In genomic region chr4:180106997-180107396, GRCh38 we compare ENCODE assay signal across 20 cellular contexts.
DNase-seq lines count a peak whose midpoint lies in the region; ATAC-seq, FAIRE-seq and TF ChIP-seq lines count a peak whose summit lies in the region.
"Had no signal": no experiment of that assay in that cellular context is flagged by ENCODE, and none has a peak within 500 bp of the region (broad histone marks: within the 10 kb centered on the region; RNA-seq: fewer than 3 reads in every experiment).

No MANE protein-coding gene starts in this region.

- peak; percentile 67 for DNase-seq in ELR (ENCODE audit: low read depth)
- peak; percentile 13 for DNase-seq in HT1080 (ENCODE audit: low read depth)
- peak; percentile 12 for DNase-seq in PC-3
- DNase-seq in keratinocyte (ENCODE audit: low read depth, low spot score), result peak; percentile 45
- DNase-seq in activated T-cell treated with anti-CD3 and anti-CD28 coated beads for 4 hours, result no peak
- no peak for DNase-seq in small intestine
- no peak for DNase-seq in Karpas-422
- no peak for DNase-seq in psoas muscle
- DNase-seq: Caco-2; CD4-positive, CD25-positive, alpha-beta regulatory T cell; CD8-positive, alpha-beta T cell; DMS153; DND-41; GDM1; H7 had no signal

- no peaks in the 10 kb centered on the region for H4K20me1 ChIP-seq in PC-3 (ENCODE audit: low read length)
- H4K20me1 ChIP-seq in keratinocyte (ENCODE audit: control insufficient read depth, extremely low read depth, insufficient read depth, low read length), result no peaks in the 10 kb centered on the region
- H4K20me1 ChIP-seq in Karpas-422 (ENCODE audit: insufficient read depth, low read depth, low read length), result no peaks in the 10 kb centered on the region
- H4K20me1 ChIP-seq: BLaER1 had no signal

- H3K9me1 ChIP-seq in keratinocyte (ENCODE audit: control insufficient read depth, extremely low read depth, insufficient read depth, low read length), result no peaks in the 10 kb centered on the region

- H3K79me2 ChIP-seq in PC-3 (ENCODE audit: low read length) (no peaks in the 10 kb centered on the region), keratinocyte (ENCODE audit: control insufficient read depth, insufficient read depth, low read length) (no peaks in the 10 kb centered on the region), Karpas-422 (ENCODE audit: low read length) (no peaks in the 10 kb centered on the region)

- H3K27me3 ChIP-seq in PC-3 (ENCODE audit: low read length) (0 out of 2 replicates have a peak, but pooled peaks cover 3% of the 10 kb centered on the region), keratinocyte (ENCODE audit: control insufficient read depth, extremely low read depth, insufficient read depth, low read length) (no peaks in the 10 kb centered on the region), small intestine (ENCODE audit: control insufficient read depth in 2 of 2, insufficient read depth in 2 of 2, low read length in 2 of 2) (no peaks in the 10 kb centered on the region), Karpas-422 (ENCODE audit: low read length) (no peaks in the 10 kb centered on the region), psoas muscle (ENCODE audit: insufficient read depth in 3 of 3, low read length in 2 of 3) (no peaks in the 10 kb centered on the region)
- H3K27me3 ChIP-seq: BLaER1 had no signal

- H3K9me3 ChIP-seq in PC-3 (ENCODE audit: low read length) (no peaks in the 10 kb centered on the region), keratinocyte (ENCODE audit: control insufficient read depth, low read depth, low read length) (no peaks in the 10 kb centered on the region), small intestine (ENCODE audit: control insufficient read depth, low read depth) (no peaks in the 10 kb centered on the region), Karpas-422 (ENCODE audit: low read length) (no peaks in the 10 kb centered on the region), psoas muscle (no peaks in the 10 kb centered on the region)
- H3K9me3 ChIP-seq: BLaER1, Caco-2 had no signal

- H3K4me2 ChIP-seq in PC-3 (ENCODE audit: low read length) (no peak overlapping the region), keratinocyte (ENCODE audit: control insufficient read depth, extremely low read depth, insufficient read depth, low read depth, low read length) (no peak overlapping the region), Karpas-422 (ENCODE audit: low read depth, low read length, poor library complexity, severe bottlenecking) (no peak overlapping the region)
- H3K4me2 ChIP-seq: BLaER1 had no signal

- intact Hi-C loops in PC-3 (cut with micrococcal nuclease), result no loop called here
- intact Hi-C loops in psoas muscle (cut with DNase I), result no loop called here

- H3K9ac ChIP-seq in PC-3 (ENCODE audit: low read length), result no peak overlapping the region
- H3K9ac ChIP-seq in keratinocyte (ENCODE audit: control insufficient read depth, extremely low read depth, insufficient read depth, low read length), result no peak overlapping the region
- H3K9ac ChIP-seq in Karpas-422 (ENCODE audit: low read length), result no peak overlapping the region
- H3K9ac ChIP-seq: BLaER1 had no signal

- no peaks in the 10 kb centered on the region for H3K9me2 ChIP-seq in PC-3 (replicated peaks; ENCODE audit: low read length)
- H3K9me2 ChIP-seq in Karpas-422 (replicated peaks; ENCODE audit: insufficient read depth, low read length), result no peaks in the 10 kb centered on the region

- ATAC-seq in PC-3 (no peak), psoas muscle (no peak)
- ATAC-seq: CD8-positive, alpha-beta T cell; GM12878; HCT116 had no signal

- POLR2A ChIA-PET in PC-3 (lab: Charles Lee; ENCODE audit: unreplicated experiment), result no interaction called here

- 80 to 87% (median 86%) methylated on average over 6 of the region's 6 CpGs for WGBS in small intestine, 3 donors
- 78 to 82% (median 80%) methylated on average over 6 of the region's 6 CpGs for WGBS in psoas muscle, 3 donors

- H2AFZ ChIP-seq in PC-3 (ENCODE audit: low read length) (no peak overlapping the region), keratinocyte (ENCODE audit: control insufficient read depth, low read length) (no peak overlapping the region), Karpas-422 (ENCODE audit: low read length) (no peak overlapping the region)

- FAIRE-seq in keratinocyte (lab: Jason Lieb, UNC) (peak; percentile 46), small intestine (lab: Jason Lieb, UNC) (no peak)
- FAIRE-seq: GM12878, H1 had no signal

- H3K27ac ChIP-seq in PC-3 (ENCODE audit: low read length) (peak overlapping the region; percentile 45), keratinocyte (ENCODE audit: control insufficient read depth, insufficient read depth, low read length) (peak overlapping the region; percentile 28), small intestine (ENCODE audit: low read depth in 1 of 2, low read length in 1 of 2) (no peak overlapping the region), Karpas-422 (ENCODE audit: low read length) (no peak overlapping the region), psoas muscle (no peak overlapping the region)
- H3K27ac ChIP-seq: BLaER1, C4-2B had no signal

- H3K4me3 ChIP-seq in PC-3 (ENCODE audit: low read length), result no peak overlapping the region
- no peak overlapping the region for H3K4me3 ChIP-seq in keratinocyte (ENCODE audit: control insufficient read depth in 2 of 3, extremely low read depth in 1 of 3, insufficient read depth in 2 of 3, low read depth in 1 of 3, low read length in 3 of 3)
- no peak overlapping the region for H3K4me3 ChIP-seq in small intestine (ENCODE audit: low read depth in 1 of 2, low read length in 2 of 2)
- H3K4me3 ChIP-seq in Karpas-422 (ENCODE audit: low read length), result no peak overlapping the region
- H3K4me3 ChIP-seq in psoas muscle, result no peak overlapping the region
- H3K4me3 ChIP-seq: BLaER1, GM12878 had no signal

- no peak for TF ChIP-seq CTCF in PC-3 (conservative IDR thresholded peaks at IDR 0.05; ENCODE audit: low read depth, low read length)
- TF ChIP-seq CTCF in keratinocyte (optimal IDR thresholded peaks at IDR 0.05 in 1 of 3, IDR thresholded peaks at IDR 0.05 in 1 of 3, conservative IDR thresholded peaks at IDR 0.05 in 1 of 3; ENCODE audit: extremely low read depth in 1 of 3, insufficient read depth in 2 of 3, low read length in 3 of 3), result no peak
- no peak for TF ChIP-seq CTCF in psoas muscle (IDR thresholded peaks at IDR 0.05)

- no TSS peak for BruUV-seq in PC-3 (replicated peaks; lab: Mats Ljungman, UMichigan)

- CTCF ChIA-PET in PC-3 (lab: Charles Lee), result no interaction called here

- dilution Hi-C loops in keratinocyte (cut with MboI; ENCODE audit: extremely low pct_ligation_motif_present, low sequenced_read_pairs), result no loop called here

- H3K36me3 ChIP-seq in PC-3 (ENCODE audit: low read depth, low read length) (no peaks in the 10 kb centered on the region), keratinocyte (ENCODE audit: control insufficient read depth in 2 of 2, extremely low read depth in 1 of 2, insufficient read depth in 2 of 2, low read length in 2 of 2) (no peaks in the 10 kb centered on the region), small intestine (ENCODE audit: control insufficient read depth in 2 of 2, insufficient read depth in 2 of 2, low read length in 2 of 2) (no peaks in the 10 kb centered on the region), Karpas-422 (ENCODE audit: insufficient read depth, low read length) (no peaks in the 10 kb centered on the region), psoas muscle (ENCODE audit: insufficient read depth in 1 of 2, low read depth in 1 of 2) (no peaks in the 10 kb centered on the region)
- H3K36me3 ChIP-seq: BLaER1 had no signal

- H3K4me1 ChIP-seq in PC-3 (ENCODE audit: insufficient read depth, low read length) (no peaks in the 10 kb centered on the region), keratinocyte (ENCODE audit: control insufficient read depth, extremely low read depth, insufficient read depth, low read length) (peaks cover 7% of the 10 kb centered on the region), small intestine (ENCODE audit: control insufficient read depth in 2 of 2, insufficient read depth in 1 of 2, low read depth in 1 of 2, low read length in 1 of 2) (no peaks in the 10 kb centered on the region), Karpas-422 (ENCODE audit: low read length) (no peaks in the 10 kb centered on the region), psoas muscle (no peaks in the 10 kb centered on the region)
- H3K4me1 ChIP-seq: BLaER1, Caco-2 had no signal

- no peaks in the 10 kb centered on the region for H3F3A ChIP-seq in PC-3 (ENCODE audit: low read length, unreplicated experiment)

Comparison
In these comparisons a context has a peak if more than half of its experiments do, and no peak if none do; other contexts are left out.
1. DNase-seq: peak in ELR (single experiment), HT1080 (single experiment), PC-3 (single experiment) and keratinocyte (single experiment); none in activated T-cell treated with anti-CD3 and anti-CD28 coated beads for 4 hours (single experiment), small intestine (single experiment), Karpas-422 (single experiment) and psoas muscle (0 of 2).
2. H3K27ac ChIP-seq: peak in PC-3 (single experiment) and keratinocyte (single experiment); none in small intestine (0 of 2), Karpas-422 (single experiment) and psoas muscle (single experiment).